In genomic region chr21:42019706-42020105, GRCh38 we compare ENCODE assay signal across 25 cellular contexts. TPM values are rescaled to one million over a fixed set of nuclear protein-coding genes. Genes with fewer than 3 reads are reported as not detected.
"Had no signal": no experiment of that assay in that cellular context is flagged by ENCODE, and none has a peak within 500 bp of the region (broad histone marks: within the 10 kb centered on the region; RNA-seq: fewer than 3 reads in every experiment).

No MANE protein-coding gene starts in this region.

- ATAC-seq: HepG2 had no signal

- H3K36me3 ChIP-seq: MG63, SJSA1 had no signal

- H3K4me3 ChIP-seq: MG63, SJSA1, SK-N-MC had no signal

- H3K27me3 ChIP-seq: MG63, SJSA1 had no signal

- DNase-seq: IMR-90, Karpas-422, KG1, MG63, NCI-H1092, NCI-H1105 treated with DMSO at 0.1 percent for 48 hours, NCI-H1417 treated with DMSO at 0.1 percent for 48 hours, NCI-H146, NCI-H1694 treated with DMSO at 0.1 percent for 48 hours, NCI-H2029, NCI-H2081 treated with DMSO at 0.1 percent for 48 hours, NCI-H2171, NCI-H226, NCI-H446, NCI-H510A, NCI-H524 treated with DMSO at 0.1 percent for 48 hours, NCI-H69, NCI-H774, Right ventricle myocardium superior, SIG-M5 had no signal

- H3K27ac ChIP-seq: SJSA1, SK-N-MC had no signal

- H3K9me3 ChIP-seq: MG63, SJSA1 had no signal

- FAIRE-seq: HepG2, RCC 7860 had no signal

RNA-seq across cellular contexts. Expression of gene UMODL1, which starts 51.4 kb away (rescaled TPM):
- total RNA-seq: HepG2, HT1080, IMR-90, SJSA1 had no signal
- polyA plus RNA-seq: HepG2 had no signal
